1 cellular context compared by ENCODE assay signal in the genomic region with DNA sequence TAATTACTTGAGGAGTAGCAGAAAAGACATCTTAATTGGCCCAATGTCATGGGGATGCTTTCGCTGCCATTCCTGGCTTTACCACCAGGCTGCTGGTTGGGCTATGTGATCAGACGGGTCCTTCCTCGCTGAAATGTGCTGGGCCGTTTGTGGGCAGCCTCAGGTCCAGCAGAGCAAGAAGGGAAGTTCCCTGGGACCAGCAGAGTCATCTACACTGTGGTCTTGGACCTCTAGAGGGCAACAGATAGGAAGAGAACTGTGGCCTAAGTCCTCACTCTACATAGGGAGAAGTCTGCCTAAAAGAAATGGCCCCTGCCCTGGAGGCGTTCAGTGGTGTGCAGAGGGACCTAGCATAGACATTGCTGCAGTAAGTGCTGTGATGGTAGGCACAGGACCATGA.
TF ChIP-seq lines count a peak whose summit lies in the region.

No MANE protein-coding gene starts in this region.

TF ChIP-seq in H1, 55 proteins besides CTCF, POLR2A, EP300 and RAD21 (continued from another document):
- TF ChIP-seq, protein P1, sequence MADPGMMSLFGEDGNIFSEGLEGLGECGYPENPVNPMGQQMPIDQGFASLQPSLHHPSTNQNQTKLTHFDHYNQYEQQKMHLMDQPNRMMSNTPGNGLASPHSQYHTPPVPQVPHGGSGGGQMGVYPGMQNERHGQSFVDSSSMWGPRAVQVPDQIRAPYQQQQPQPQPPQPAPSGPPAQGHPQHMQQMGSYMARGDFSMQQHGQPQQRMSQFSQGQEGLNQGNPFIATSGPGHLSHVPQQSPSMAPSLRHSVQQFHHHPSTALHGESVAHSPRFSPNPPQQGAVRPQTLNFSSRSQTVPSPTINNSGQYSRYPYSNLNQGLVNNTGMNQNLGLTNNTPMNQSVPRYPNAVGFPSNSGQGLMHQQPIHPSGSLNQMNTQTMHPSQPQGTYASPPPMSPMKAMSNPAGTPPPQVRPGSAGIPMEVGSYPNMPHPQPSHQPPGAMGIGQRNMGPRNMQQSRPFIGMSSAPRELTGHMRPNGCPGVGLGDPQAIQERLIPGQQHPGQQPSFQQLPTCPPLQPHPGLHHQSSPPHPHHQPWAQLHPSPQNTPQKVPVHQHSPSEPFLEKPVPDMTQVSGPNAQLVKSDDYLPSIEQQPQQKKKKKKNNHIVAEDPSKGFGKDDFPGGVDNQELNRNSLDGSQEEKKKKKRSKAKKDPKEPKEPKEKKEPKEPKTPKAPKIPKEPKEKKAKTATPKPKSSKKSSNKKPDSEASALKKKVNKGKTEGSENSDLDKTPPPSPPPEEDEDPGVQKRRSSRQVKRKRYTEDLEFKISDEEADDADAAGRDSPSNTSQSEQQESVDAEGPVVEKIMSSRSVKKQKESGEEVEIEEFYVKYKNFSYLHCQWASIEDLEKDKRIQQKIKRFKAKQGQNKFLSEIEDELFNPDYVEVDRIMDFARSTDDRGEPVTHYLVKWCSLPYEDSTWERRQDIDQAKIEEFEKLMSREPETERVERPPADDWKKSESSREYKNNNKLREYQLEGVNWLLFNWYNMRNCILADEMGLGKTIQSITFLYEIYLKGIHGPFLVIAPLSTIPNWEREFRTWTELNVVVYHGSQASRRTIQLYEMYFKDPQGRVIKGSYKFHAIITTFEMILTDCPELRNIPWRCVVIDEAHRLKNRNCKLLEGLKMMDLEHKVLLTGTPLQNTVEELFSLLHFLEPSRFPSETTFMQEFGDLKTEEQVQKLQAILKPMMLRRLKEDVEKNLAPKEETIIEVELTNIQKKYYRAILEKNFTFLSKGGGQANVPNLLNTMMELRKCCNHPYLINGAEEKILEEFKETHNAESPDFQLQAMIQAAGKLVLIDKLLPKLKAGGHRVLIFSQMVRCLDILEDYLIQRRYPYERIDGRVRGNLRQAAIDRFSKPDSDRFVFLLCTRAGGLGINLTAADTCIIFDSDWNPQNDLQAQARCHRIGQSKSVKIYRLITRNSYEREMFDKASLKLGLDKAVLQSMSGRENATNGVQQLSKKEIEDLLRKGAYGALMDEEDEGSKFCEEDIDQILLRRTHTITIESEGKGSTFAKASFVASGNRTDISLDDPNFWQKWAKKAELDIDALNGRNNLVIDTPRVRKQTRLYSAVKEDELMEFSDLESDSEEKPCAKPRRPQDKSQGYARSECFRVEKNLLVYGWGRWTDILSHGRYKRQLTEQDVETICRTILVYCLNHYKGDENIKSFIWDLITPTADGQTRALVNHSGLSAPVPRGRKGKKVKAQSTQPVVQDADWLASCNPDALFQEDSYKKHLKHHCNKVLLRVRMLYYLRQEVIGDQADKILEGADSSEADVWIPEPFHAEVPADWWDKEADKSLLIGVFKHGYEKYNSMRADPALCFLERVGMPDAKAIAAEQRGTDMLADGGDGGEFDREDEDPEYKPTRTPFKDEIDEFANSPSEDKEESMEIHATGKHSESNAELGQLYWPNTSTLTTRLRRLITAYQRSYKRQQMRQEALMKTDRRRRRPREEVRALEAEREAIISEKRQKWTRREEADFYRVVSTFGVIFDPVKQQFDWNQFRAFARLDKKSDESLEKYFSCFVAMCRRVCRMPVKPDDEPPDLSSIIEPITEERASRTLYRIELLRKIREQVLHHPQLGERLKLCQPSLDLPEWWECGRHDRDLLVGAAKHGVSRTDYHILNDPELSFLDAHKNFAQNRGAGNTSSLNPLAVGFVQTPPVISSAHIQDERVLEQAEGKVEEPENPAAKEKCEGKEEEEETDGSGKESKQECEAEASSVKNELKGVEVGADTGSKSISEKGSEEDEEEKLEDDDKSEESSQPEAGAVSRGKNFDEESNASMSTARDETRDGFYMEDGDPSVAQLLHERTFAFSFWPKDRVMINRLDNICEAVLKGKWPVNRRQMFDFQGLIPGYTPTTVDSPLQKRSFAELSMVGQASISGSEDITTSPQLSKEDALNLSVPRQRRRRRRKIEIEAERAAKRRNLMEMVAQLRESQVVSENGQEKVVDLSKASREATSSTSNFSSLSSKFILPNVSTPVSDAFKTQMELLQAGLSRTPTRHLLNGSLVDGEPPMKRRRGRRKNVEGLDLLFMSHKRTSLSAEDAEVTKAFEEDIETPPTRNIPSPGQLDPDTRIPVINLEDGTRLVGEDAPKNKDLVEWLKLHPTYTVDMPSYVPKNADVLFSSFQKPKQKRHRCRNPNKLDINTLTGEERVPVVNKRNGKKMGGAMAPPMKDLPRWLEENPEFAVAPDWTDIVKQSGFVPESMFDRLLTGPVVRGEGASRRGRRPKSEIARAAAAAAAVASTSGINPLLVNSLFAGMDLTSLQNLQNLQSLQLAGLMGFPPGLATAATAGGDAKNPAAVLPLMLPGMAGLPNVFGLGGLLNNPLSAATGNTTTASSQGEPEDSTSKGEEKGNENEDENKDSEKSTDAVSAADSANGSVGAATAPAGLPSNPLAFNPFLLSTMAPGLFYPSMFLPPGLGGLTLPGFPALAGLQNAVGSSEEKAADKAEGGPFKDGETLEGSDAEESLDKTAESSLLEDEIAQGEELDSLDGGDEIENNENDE (IDR thresholded peaks at IDR 0.05; ENCODE audit: insufficient replicate concordance, low read length): no peak
- TF ChIP-seq TEAD4 (IDR thresholded peaks at IDR 0.05; ENCODE audit: low read depth, low read length) (no peak), POLR2AphosphoS5 (IDR thresholded peaks at IDR 0.05; ENCODE audit: low read depth, low read length) (no peak), SP2 (IDR thresholded peaks at IDR 0.05; ENCODE audit: low read length) (no peak), SRF (IDR thresholded peaks at IDR 0.05; ENCODE audit: low read depth, low read length) (no peak), GABPA (IDR thresholded peaks at IDR 0.05; ENCODE audit: borderline replicate concordance, insufficient read depth, low read length) (no peak), JUN (IDR thresholded peaks at IDR 0.05; ENCODE audit: low read depth, low read length) (no peak), SIX5 (IDR thresholded peaks at IDR 0.05; ENCODE audit: low read depth, low read length) (no peak)
